In genomic region chr10:71059059-71059818, GRCh38 we compare ENCODE assay signal across 28 cellular contexts.
A peak's percentile ranks its signal among the peaks of the same experiment; 100 is the strongest.
DNase-seq lines count a peak whose midpoint lies in the region; TF ChIP-seq lines count a peak whose summit lies in the region.
"Had no signal": no experiment of that assay in that cellular context is flagged by ENCODE, and none has a peak within 500 bp of the region (broad histone marks: within the 10 kb centered on the region; RNA-seq: fewer than 3 reads in every experiment).

No MANE protein-coding gene starts in this region.

- H3K27me3 ChIP-seq in neuronal stem cell (ENCODE audit: control insufficient read depth in 3 of 3, insufficient read depth in 3 of 3, low read depth in 1 of 3, low read length in 3 of 3) (peaks cover 0 to 3% (median 2%) of the 10 kb centered on the region in 3 experiments), testis (no peaks in the 10 kb centered on the region)
- H3K27me3 ChIP-seq: colonic mucosa had no signal

- H2BK15ac ChIP-seq in neuronal stem cell (ENCODE audit: low read length), result no peak overlapping the region

- peak overlapping the region; percentile 32 for H3K18ac ChIP-seq in neuronal stem cell (ENCODE audit: low read length)

- H3K4me2 ChIP-seq in neuronal stem cell (ENCODE audit: insufficient read depth, low read length, poor library complexity, severe bottlenecking), result no peak overlapping the region
- H3K4me2 ChIP-seq: PC-9 had no signal

- no peaks in the 10 kb centered on the region for H3K79me1 ChIP-seq in neuronal stem cell (ENCODE audit: low read depth, low read length)

- WGBS in neuronal stem cell (ENCODE audit: extremely low coverage in 2 of 2, insufficient read length in 2 of 2, insufficient replicate concordance in 1 of 2), 2 donors, result no CpG with 5 or more reads among the region's 12 CpGs
- WGBS in testis, 2 donors, result 72 to 75% methylated on average over 8 to 12 of the region's 12 CpGs

- TF ChIP-seq CTCF in fibroblast of the aortic adventitia (IDR thresholded peaks at IDR 0.05; ENCODE audit: insufficient read depth, low read length) (no peak), testis (IDR thresholded peaks at IDR 0.05) (no peak)

- H3K36me3 ChIP-seq in neuronal stem cell (replicated peaks in 1 of 2; ENCODE audit: control insufficient read depth in 2 of 2, insufficient read depth in 2 of 2, low read length in 2 of 2) (no peaks in the 10 kb centered on the region), testis (ENCODE audit: low read depth, missing control alignments) (no peaks in the 10 kb centered on the region)
- H3K36me3 ChIP-seq: colonic mucosa, lower lobe of right lung had no signal

- H3K27ac ChIP-seq in neuronal stem cell (replicated peaks; ENCODE audit: low read length), result no peak overlapping the region
- no peak overlapping the region for H3K27ac ChIP-seq in testis
- H3K27ac ChIP-seq: 22Rv1, colonic mucosa, epithelial cell of prostate, GM23248, lower lobe of right lung, PC-9, skin epidermis, VCaP had no signal

- no peak overlapping the region for H3K23ac ChIP-seq in neuronal stem cell (ENCODE audit: low read depth, low read length, poor library complexity)

- H2BK120ac ChIP-seq in neuronal stem cell (ENCODE audit: low read depth, low read length), result no peak overlapping the region

- H2BK5ac ChIP-seq in neuronal stem cell (ENCODE audit: low read length), result no peak overlapping the region

- H2AK5ac ChIP-seq in neuronal stem cell (ENCODE audit: low read depth, low read length), result peak overlapping the region; percentile 41

- H3K9ac ChIP-seq in neuronal stem cell (ENCODE audit: low read depth, low read length, poor library complexity), result peak overlapping the region; percentile 53
- H3K9ac ChIP-seq: GM23248 had no signal

- no peaks in the 10 kb centered on the region for H3K9me3 ChIP-seq in neuronal stem cell (replicated peaks in 1 of 2; ENCODE audit: control insufficient read depth in 2 of 2, insufficient read depth in 1 of 2, low read depth in 1 of 2, low read length in 2 of 2)
- no peaks in the 10 kb centered on the region for H3K9me3 ChIP-seq in testis
- H3K9me3 ChIP-seq: colonic mucosa, lower lobe of right lung had no signal

- no peak overlapping the region for H3K14ac ChIP-seq in neuronal stem cell (ENCODE audit: low read length)

- H4K8ac ChIP-seq in neuronal stem cell (ENCODE audit: low read depth, low read length), result no peak overlapping the region

- intact Hi-C loops in testis (cut with DNase I; ENCODE audit: low total_unique reads), result no loop called here

- H3K4me1 ChIP-seq in neuronal stem cell (ENCODE audit: control insufficient read depth in 2 of 2, insufficient read depth in 1 of 2, low read depth in 1 of 2, low read length in 2 of 2), result peaks cover 0 to 13% of the 10 kb centered on the region in 2 donors
- H3K4me1 ChIP-seq in testis, result peaks cover 6% of the 10 kb centered on the region
- H3K4me1 ChIP-seq: colonic mucosa, lower lobe of right lung had no signal

- peak; percentile 20 for DNase-seq in NCI-H2171 treated with DMSO at 0.1 percent for 48 hours (lab: John Stamatoyannopoulos, UW)
- no peak for DNase-seq in NCI-H2171 (lab: John Stamatoyannopoulos, UW)
- peak; percentile 14 for DNase-seq in fibroblast of the aortic adventitia (ENCODE audit: low read depth)
- no peak for DNase-seq in neuronal stem cell (ENCODE audit: low spot score)
- DNase-seq in testis, result peak; percentile 77
- no peak for DNase-seq in cortex of kidney (lab: John Stamatoyannopoulos, UW)
- DNase-seq in GM19240 (ENCODE audit: insufficient read length, low spot score), result no peak
- DNase-seq in CD1c-positive myeloid dendritic cell (ENCODE audit: extremely low spot score), result no peak
- DNase-seq: activated CD4-positive, alpha-beta T cell treated with anti-CD3 and anti-CD28 coated beads for 4 hours; activated T-cell treated with anti-CD3 and anti-CD28 coated beads for 4 hours; amniotic stem cell; colonic mucosa; DMS79 treated with DMSO at 0.1 percent for 48 hours; effector memory CD4-positive, alpha-beta T cell; GM23248; lower lobe of right lung; naive thymus-derived CD8-positive, alpha-beta T cell; NCI-H1105; NCI-H187 treated with DMSO at 0.1 percent for 48 hours; NCI-H526 treated with DMSO at 0.1 percent for 48 hours; PC-9; SHP77; stimulated activated naive CD4-positive, alpha-beta T cell had no signal

- H4K91ac ChIP-seq in neuronal stem cell (ENCODE audit: low read depth, low read length, poor library complexity), result no peak overlapping the region

- no peak overlapping the region for H2BK12ac ChIP-seq in neuronal stem cell (ENCODE audit: low read length)

- H3K4me3 ChIP-seq in fibroblast of the aortic adventitia (ENCODE audit: low read depth, low read length), result no peak overlapping the region
- peak overlapping the region in 1 of 2 donors; percentile 50 for H3K4me3 ChIP-seq in neuronal stem cell (ENCODE audit: low read length in 2 of 2)
- H3K4me3 ChIP-seq in testis, result no peak overlapping the region
- H3K4me3 ChIP-seq: colonic mucosa, GM23248, K562, lower lobe of right lung, PC-9, skin epidermis had no signal

- no peak for TF ChIP-seq POLR2A in testis (IDR thresholded peaks at IDR 0.05)

- H3K4ac ChIP-seq in neuronal stem cell (ENCODE audit: low read length), result no peak overlapping the region

- no peak overlapping the region for H2AFZ ChIP-seq in neuronal stem cell (ENCODE audit: low read length)
- H2AFZ ChIP-seq: GM23248, PC-9 had no signal

Comparison
In these comparisons a context has a peak if more than half of its experiments do, and no peak if none do; other contexts are left out.
1. DNase-seq: peak in NCI-H2171 treated with DMSO at 0.1 percent for 48 hours (single experiment), fibroblast of the aortic adventitia (single experiment) and testis (single experiment); none in NCI-H2171 (single experiment), neuronal stem cell (single experiment), cortex of kidney (single experiment), GM19240 (single experiment) and CD1c-positive myeloid dendritic cell (single experiment).